31 cellular contexts compared by ENCODE assay signal in the genomic region with DNA sequence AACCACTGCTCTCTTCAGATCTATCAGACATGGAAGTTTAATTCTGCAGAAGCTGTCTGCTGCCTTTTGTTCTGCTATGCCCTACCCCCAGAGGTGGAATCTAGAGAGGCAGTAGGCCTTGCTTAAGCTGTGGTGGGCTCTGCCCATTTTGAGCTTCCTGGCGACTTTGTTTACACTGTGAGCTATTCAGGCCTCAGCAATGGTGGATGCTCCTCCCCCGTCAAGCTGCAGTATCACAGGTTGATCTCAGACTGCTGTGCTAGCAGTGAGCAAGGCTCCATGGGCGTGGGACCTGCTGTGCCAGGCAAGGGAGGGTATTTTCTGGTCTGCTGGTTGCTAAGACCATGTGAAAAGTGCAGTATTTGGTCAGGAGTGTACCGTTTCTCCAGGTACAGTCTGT. TPM values are rescaled to one million over a fixed set of nuclear protein-coding genes. Genes with fewer than 3 reads are reported as not detected.
A peak's percentile ranks its signal among the peaks of the same experiment; 100 is the strongest.
DNase-seq lines count a peak whose midpoint lies in the region; ATAC-seq, FAIRE-seq and TF ChIP-seq lines count a peak whose summit lies in the region.
"Had no signal": no experiment of that assay in that cellular context is flagged by ENCODE, and none has a peak within 500 bp of the region (broad histone marks: within the 10 kb centered on the region; RNA-seq: fewer than 3 reads in every experiment).

No MANE protein-coding gene starts in this region.

- H3K9me3 ChIP-seq in HepG2 (ENCODE audit: low read length): no peaks in the 10 kb centered on the region
- H3K9me3 ChIP-seq in right lobe of liver: no peaks in the 10 kb centered on the region
- no peaks in the 10 kb centered on the region for H3K9me3 ChIP-seq in Karpas-422 (ENCODE audit: low read length)
- H3K9me3 ChIP-seq in endodermal cell (ENCODE audit: control insufficient read depth, low read length): no peaks in the 10 kb centered on the region
- no peaks in the 10 kb centered on the region for H3K9me3 ChIP-seq in thyroid gland
- H3K9me3 ChIP-seq: ascending aorta, SJCRH30, suprapubic skin, upper lobe of right lung had no signal

- H3K27me3 ChIP-seq in HepG2 (ENCODE audit: control insufficient read depth in 1 of 2, insufficient read depth in 2 of 2, low read length in 2 of 2) (no peaks in the 10 kb centered on the region), right lobe of liver (no peaks in the 10 kb centered on the region), Karpas-422 (ENCODE audit: low read length) (no peaks in the 10 kb centered on the region), endodermal cell (ENCODE audit: control insufficient read depth, insufficient read depth, low read length, poor library complexity, severe bottlenecking) (no peaks in the 10 kb centered on the region), thyroid gland (no peaks in the 10 kb centered on the region)
- H3K27me3 ChIP-seq: ascending aorta, SJCRH30, suprapubic skin, upper lobe of right lung had no signal

- H3K4me1 Mint-ChIP-seq in endodermal cell: peaks cover 11% of the 10 kb centered on the region
- H3K4me1 Mint-ChIP-seq: CD8-positive, alpha-beta memory T cell had no signal

- H3K36me3 Mint-ChIP-seq in endodermal cell (ENCODE audit: low read depth): no peaks in the 10 kb centered on the region
- H3K36me3 Mint-ChIP-seq: CD8-positive, alpha-beta memory T cell had no signal

- TF ChIP-seq CTCF in HepG2 (CRISPR knock-in tag; IDR thresholded peaks at IDR 0.05): no peak
- no peak for TF ChIP-seq CTCF in right lobe of liver (IDR thresholded peaks at IDR 0.05)
- no peak for TF ChIP-seq CTCF in endodermal cell (conservative IDR thresholded peaks at IDR 0.05)
- no peak for TF ChIP-seq CTCF in thyroid gland (IDR thresholded peaks at IDR 0.05)

- H4K20me1 ChIP-seq in HepG2 (ENCODE audit: insufficient read depth, low read length) (no peaks in the 10 kb centered on the region), Karpas-422 (ENCODE audit: insufficient read depth, low read depth, low read length) (no peaks in the 10 kb centered on the region)

- H3K4me1 ChIP-seq in HepG2 (ENCODE audit: insufficient read depth, low read length): peaks cover 6% of the 10 kb centered on the region; the same call in 1 of the 2 replicates
- no peaks in the 10 kb centered on the region for H3K4me1 ChIP-seq in right lobe of liver
- no peaks in the 10 kb centered on the region for H3K4me1 ChIP-seq in Karpas-422 (ENCODE audit: low read length)
- H3K4me1 ChIP-seq in endodermal cell (ENCODE audit: control insufficient read depth, insufficient read depth, low read length): peaks cover 8% of the 10 kb centered on the region
- H3K4me1 ChIP-seq in thyroid gland: no peaks in the 10 kb centered on the region
- H3K4me1 ChIP-seq: ascending aorta, SJCRH30, suprapubic skin, upper lobe of right lung had no signal

- H3K9me2 ChIP-seq in Karpas-422 (replicated peaks; ENCODE audit: insufficient read depth, low read length): no peaks in the 10 kb centered on the region

- intact Hi-C loops in HepG2 (cut with micrococcal nuclease; ENCODE audit: unreplicated experiment): loop anchor here (2.0 kb wide), 1 partner anchor 484 kb away; no protein-coding TSS in a partner anchor
- intact Hi-C loops in right lobe of liver (cut with DNase I): no loop called here
- intact Hi-C loops in thyroid gland (cut with DNase I): no loop called here

- 0% methylated on average over 1 of the region's 4 CpGs for WGBS in HepG2 (ENCODE audit: low lambda C conversion rate)
- WGBS in right lobe of liver (ENCODE audit: insufficient coverage, low coverage, low lambda C conversion rate, missing lambda C conversion rate): 30% methylated on average over 2 of the region's 4 CpGs
- WGBS in endodermal cell (ENCODE audit: insufficient coverage in 1 of 2, insufficient read length in 1 of 2), 2 experiments: 55 to 64% methylated on average over 3 to 4 of the region's 4 CpGs
- 28 to 58% methylated on average over 4 of the region's 4 CpGs for WGBS in thyroid gland, 2 donors

- TF ChIP-seq EP300 in HepG2 (IDR thresholded peaks at IDR 0.05; ENCODE audit: low read depth in 2 of 2, low read length in 2 of 2) (no peak), HepG2 (CRISPR knock-in tag; IDR thresholded peaks at IDR 0.05; ENCODE audit: borderline replicate concordance) (no peak)

- no peaks in the 10 kb centered on the region for H3K79me2 ChIP-seq in HepG2 (ENCODE audit: insufficient read depth, low read length)
- H3K79me2 ChIP-seq in Karpas-422 (ENCODE audit: low read length): no peaks in the 10 kb centered on the region

- no peak for FAIRE-seq in HepG2 (lab: Jason Lieb, UNC)
- FAIRE-seq: H54, islet of Langerhans, TTC549 had no signal

- POLR2A ChIA-PET in HepG2 (lab: Yijun Ruan, JAX): no interaction called here

- CTCF ChIA-PET in HepG2 (lab: Yijun Ruan, JAX; ENCODE audit: low intra/inter-chr PET ratio, low total read pairs): no interaction called here

- H3K4me3 Mint-ChIP-seq in endodermal cell: no peak overlapping the region
- H3K4me3 Mint-ChIP-seq: CD8-positive, alpha-beta memory T cell; effector memory CD8-positive, alpha-beta T cell had no signal

- H3K27ac Mint-ChIP-seq in endodermal cell: peak overlapping the region; percentile 44
- H3K27ac Mint-ChIP-seq: effector memory CD8-positive, alpha-beta T cell had no signal

- no peak overlapping the region for H2AFZ ChIP-seq in HepG2 (ENCODE audit: low read length)
- H2AFZ ChIP-seq in Karpas-422 (ENCODE audit: low read length): peak overlapping the region; percentile 56; the same call in 1 of the 2 replicates

- H3K9ac ChIP-seq in HepG2 (ENCODE audit: insufficient read depth, low read depth, low read length): no peak overlapping the region
- H3K9ac ChIP-seq in Karpas-422 (ENCODE audit: low read length): no peak overlapping the region
- H3K9ac ChIP-seq in endodermal cell (ENCODE audit: extremely low read depth, low read length, poor library complexity, severe bottlenecking): no peak overlapping the region

- H3K27ac ChIP-seq in HepG2 (ENCODE audit: extremely low read length, insufficient read depth, low read length) (no peak overlapping the region), right lobe of liver (no peak overlapping the region), Karpas-422 (ENCODE audit: low read length) (no peak overlapping the region), endodermal cell (ENCODE audit: low read depth, low read length) (no peak overlapping the region), thyroid gland (no peak overlapping the region)
- H3K27ac ChIP-seq: ascending aorta, coronary artery, SJCRH30, suprapubic skin, upper lobe of right lung had no signal

- H3K4me2 ChIP-seq in HepG2 (ENCODE audit: low read depth, low read length) (no peak overlapping the region), Karpas-422 (ENCODE audit: low read depth, low read length, poor library complexity, severe bottlenecking) (no peak overlapping the region)

- no peak for TF ChIP-seq POLR2A in HepG2 (IDR thresholded peaks at IDR 0.05; ENCODE audit: insufficient read depth in 1 of 2, low read depth in 2 of 2, low read length in 2 of 2)
- no peak for TF ChIP-seq POLR2A in right lobe of liver (IDR thresholded peaks at IDR 0.05)
- no peak for TF ChIP-seq POLR2A in thyroid gland (IDR thresholded peaks at IDR 0.05)

- no peaks in the 10 kb centered on the region for H3K9me3 Mint-ChIP-seq in endodermal cell

- H3K36me3 ChIP-seq in HepG2 (replicated peaks in 1 of 2; ENCODE audit: control insufficient read depth in 1 of 2, insufficient read depth in 2 of 2, low read length in 2 of 2) (no peaks in the 10 kb centered on the region), right lobe of liver (no peaks in the 10 kb centered on the region), Karpas-422 (ENCODE audit: insufficient read depth, low read length) (no peaks in the 10 kb centered on the region), endodermal cell (ENCODE audit: control insufficient read depth, insufficient read depth, low read length) (no peaks in the 10 kb centered on the region), thyroid gland (no peaks in the 10 kb centered on the region)
- H3K36me3 ChIP-seq: ascending aorta, SJCRH30, suprapubic skin, upper lobe of right lung had no signal

- TF ChIP-seq RAD21 in HepG2 (CRISPR knock-in tag; IDR thresholded peaks at IDR 0.05): no peak

- ATAC-seq in HepG2: peak; percentile 77
- no peak for ATAC-seq in right lobe of liver
- ATAC-seq: effector memory CD8-positive, alpha-beta T cell; esophagus mucosa; left ventricle myocardium superior; right cardiac atrium; upper lobe of right lung had no signal

- DNase-seq in HepG2 (ENCODE audit: low spot score) (peak; percentile 40), right lobe of liver (no peak), Karpas-422 (no peak), endodermal cell (peak; percentile 79), thyroid gland (peak; percentile 22 to 23), epidermal melanocyte (ENCODE audit: insufficient read length, low spot score) (no peak), A172 (ENCODE audit: low spot score) (no peak), SW 1271 (lab: John Stamatoyannopoulos, UW) (no peak)
- DNase-seq: activated CD4-positive, alpha-beta T cell treated with anti-CD3 and anti-CD28 coated beads, Interleukin-2, amount 50 U/mL, for 4 hours; activated gamma-delta T cell treated with Interleukin-2 at 50 U/mL for 16 hours; activated T-cell treated with anti-CD3 and anti-CD28 coated beads, Interleukin-2, amount 50 U/mL, for 48 hours; CD8-positive, alpha-beta memory T cell; DMS79; effector memory CD8-positive, alpha-beta T cell; glutamatergic neuron; left ventricle myocardium superior; NCI-H1048; NCI-H187 treated with DMSO at 0.1 percent for 48 hours; posterior cingulate gyrus; SJCRH30; stimulated activated CD4-positive, alpha-beta T cell treated with anti-CD3 and anti-CD28 coated beads, Interleukin-1b, Interleukin-23, amount 100 ng/mL, for 48 hours; stimulated activated naive CD4-positive, alpha-beta T cell treated with Interleukin-2 at 50 U/mL for 16 hours; upper lobe of right lung had no signal

- no peaks in the 10 kb centered on the region for H3K27me3 Mint-ChIP-seq in endodermal cell (ENCODE audit: insufficient read depth)

- in situ Hi-C loops in HepG2 (cut with HindIII; ENCODE audit: extremely low pct_ligation_motif_present, low pct_unique_long_range_greater_than_20kb): no loop called here

- H3K4me3 ChIP-seq in HepG2 (replicated peaks in 1 of 3; ENCODE audit: insufficient read depth in 1 of 3, low read depth in 2 of 3, low read length in 3 of 3) (no peak overlapping the region), right lobe of liver (no peak overlapping the region), Karpas-422 (ENCODE audit: low read length) (no peak overlapping the region), endodermal cell (ENCODE audit: low read length) (no peak overlapping the region), thyroid gland (replicated peaks in 1 of 3) (no peak overlapping the region)
- H3K4me3 ChIP-seq: ascending aorta, coronary artery, SJCRH30, suprapubic skin, upper lobe of right lung had no signal

- no TSS peak for BruUV-seq in HepG2 (replicated peaks; lab: Mats Ljungman, UMichigan)

RNA-seq across cellular contexts. Expression of a gene that starts 45.1 kb away (rescaled TPM):
- 0.66 and 0.71 TPM in 2 replicates for total RNA-seq in HepG2 (2016; rRNA removed; fragmentation: Illumina TruSeq; extraction: Trizol)
- 1.3 and 1.9 TPM in 2 replicates for total RNA-seq in HepG2 (2016; cell fraction: cytosol; rRNA removed; fragmentation: Illumina TruSeq; extraction: Trizol; ENCODE audit: low read depth)
- 1.0 and 1.3 TPM in 2 replicates for total RNA-seq in HepG2 (2016; cell fraction: insoluble cytoplasmic fraction; rRNA removed; fragmentation: Illumina TruSeq; extraction: Trizol)
- 0.74 and 1.5 TPM in 2 replicates for total RNA-seq in HepG2 (2016; cell fraction: membrane; rRNA removed; fragmentation: Illumina TruSeq; extraction: Trizol)
- 1.3 and 1.6 TPM in 2 replicates for total RNA-seq in HepG2 (2016; cell fraction: nucleus; rRNA removed; fragmentation: Illumina TruSeq; extraction: Trizol)
- polyA plus RNA-seq in HepG2 (2011; rRNA removed): 0.16 and 0.26 TPM in 2 replicates
- polyA plus RNA-seq in HepG2 (2011; cell fraction: cytosol; rRNA removed): 0.07 and 0.14 TPM in 2 replicates
- 0.06 and 0.64 TPM in 2 replicates for polyA plus RNA-seq in HepG2 (2011; cell fraction: nucleus; rRNA removed)
- polyA plus RNA-seq in HepG2 (2012): 0.27 and 0.28 TPM in 2 replicates
- polyA plus RNA-seq in HepG2 (2016; cell fraction: cytosol; fragmentation: Illumina TruSeq; extraction: Trizol; ENCODE audit: low read depth): 0.12 and 0.19 TPM in 2 replicates
- 0.29 and 1.1 TPM in 2 replicates for polyA plus RNA-seq in HepG2 (2016; cell fraction: insoluble cytoplasmic fraction; fragmentation: Illumina TruSeq; extraction: Trizol; ENCODE audit: low read depth)
- 0.07 and 0.38 TPM in 2 replicates for polyA plus RNA-seq in HepG2 (2016; cell fraction: membrane; fragmentation: Illumina TruSeq; extraction: Trizol; ENCODE audit: low read depth)
- polyA plus RNA-seq in HepG2 (2016; cell fraction: nucleus; fragmentation: Illumina TruSeq; extraction: Trizol; ENCODE audit: insufficient read depth, low read depth): 0.18 and 1.0 TPM in 2 replicates
- 0.32 and 39.9 TPM in 2 replicates for polyA minus RNA-seq in HepG2 (2011; rRNA and poly(A)+ RNA removed; ENCODE audit: low replicate concordance)
- polyA minus RNA-seq in HepG2 (2011; cell fraction: cytosol; rRNA and poly(A)+ RNA removed): 0.09 and 0.30 TPM in 2 replicates
- polyA minus RNA-seq in HepG2 (2011; cell fraction: nucleus; rRNA and poly(A)+ RNA removed): 3.6 and 5.2 TPM in 2 replicates
- 10 to 100 TPM; 12.6 to 28.7 (median 17.9) TPM for total RNA-seq in right lobe of liver
- total RNA-seq in Karpas-422 (2014; rRNA removed; shearing (Covaris generic); ENCODE audit: low replicate concordance): 100 and 121 TPM in 2 replicates
- 10 to 100 TPM in 1 of 2 donors, 1 to 10 TPM in 1; 8.7 to 13.4 TPM for total RNA-seq in endodermal cell
- 27.6 TPM for polyA plus RNA-seq in endodermal cell (2013, experiment 1 of 2)
- polyA plus RNA-seq in endodermal cell (2013, experiment 2 of 2): 31.1 TPM
- 10 to 100 TPM; 29.3 to 37.8 (median 33.0) TPM for total RNA-seq in thyroid gland
- total RNA-seq in A172 (2014; rRNA removed; shearing (Covaris generic)): 19.6 and 22.3 TPM in 2 replicates

Comparison
In these comparisons a context has a peak if more than half of its experiments do, and no peak if none do; other contexts are left out.
1. DNase-seq: peak in HepG2 (single experiment), endodermal cell (single experiment) and thyroid gland (2 of 2); none in right lobe of liver (0 of 3), Karpas-422 (single experiment), epidermal melanocyte (single experiment), A172 (single experiment) and SW 1271 (0 of 2).